ENCODE assay signal across 1 cellular context in the genomic region with DNA sequence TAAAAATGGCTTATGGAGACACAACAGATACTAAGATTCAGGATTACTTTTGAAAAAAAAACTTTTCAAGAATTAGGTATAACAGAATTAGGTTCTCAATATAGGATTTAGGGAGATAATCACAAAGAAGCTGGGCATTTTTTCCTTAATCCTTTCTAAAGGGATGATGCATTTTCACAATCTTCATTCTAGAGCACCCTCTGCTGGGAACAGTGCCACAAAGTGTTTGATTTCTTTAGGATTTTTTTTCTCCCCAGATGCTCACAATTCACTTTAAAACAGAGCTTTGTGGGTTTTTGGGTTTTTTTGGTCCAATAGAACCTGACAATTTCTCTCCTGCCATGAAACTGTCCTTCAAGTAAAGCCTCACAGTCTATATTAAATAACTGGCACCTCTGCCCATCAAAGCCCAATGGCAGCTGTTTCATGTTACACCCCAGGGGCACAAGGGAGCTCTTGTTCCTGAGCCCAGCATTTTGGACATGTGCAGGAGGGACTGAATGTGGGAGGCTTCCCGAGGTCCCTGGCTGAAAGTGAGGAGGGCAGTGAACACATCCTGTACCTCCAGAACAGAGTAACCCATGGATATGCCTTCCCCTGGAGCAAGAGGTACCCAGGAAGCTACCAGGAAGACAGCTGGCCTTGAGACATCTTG.
TF ChIP-seq lines count a peak whose summit lies in the region.

No MANE protein-coding gene starts in this region.

TF ChIP-seq in K562, 482 proteins besides CTCF, POLR2A, EP300 and RAD21 (continued from another document):
- no peak for TF ChIP-seq ZHX1 (conservative IDR thresholded peaks at IDR 0.05; ENCODE audit: low read length)
